Comparison of ENCODE assay signal across 17 cellular contexts in the genomic region with DNA sequence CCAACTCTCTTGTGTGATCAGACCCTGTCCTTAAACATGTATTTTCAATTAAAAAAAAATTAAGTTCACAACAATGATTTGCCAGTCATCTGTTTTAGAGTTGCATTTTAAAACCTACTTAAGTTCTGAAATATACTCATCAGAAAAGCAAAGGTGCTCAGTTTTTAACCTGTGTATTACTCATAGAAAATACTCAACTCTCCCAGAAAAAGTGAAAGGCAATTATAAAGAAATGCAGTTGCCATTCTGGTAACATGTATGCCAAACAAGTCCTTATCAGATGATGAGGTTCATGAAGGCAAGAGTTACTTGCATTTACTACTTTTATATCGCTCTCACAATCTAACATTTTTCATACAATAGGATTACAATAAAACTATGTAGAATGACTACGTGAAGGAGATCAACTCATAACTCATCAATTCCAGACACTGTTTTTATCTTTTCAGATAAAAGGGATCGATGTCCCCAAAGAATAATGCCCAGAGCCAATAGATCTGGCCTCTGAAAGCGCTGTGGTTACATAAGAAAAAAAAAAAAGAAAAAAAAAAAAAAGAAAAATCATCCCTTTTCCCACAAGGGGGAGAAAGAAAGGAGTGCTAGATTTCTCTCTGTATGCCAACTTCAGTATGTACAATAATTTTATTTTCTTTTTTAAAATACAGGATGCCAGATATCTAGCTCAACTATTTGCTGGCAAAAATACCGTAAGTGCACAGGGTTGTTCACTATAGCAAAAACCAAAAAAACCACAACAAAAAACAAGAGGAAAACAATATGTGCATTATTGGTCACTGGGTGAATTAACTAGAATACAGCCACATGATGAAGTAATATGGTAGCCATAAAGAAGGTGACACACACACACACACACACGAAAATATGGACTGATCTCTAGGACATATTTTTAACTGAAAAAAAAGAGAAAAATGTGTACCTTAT.
A peak's percentile ranks its signal among the peaks of the same experiment; 100 is the strongest.
DNase-seq lines count a peak whose midpoint lies in the region; FAIRE-seq and TF ChIP-seq lines count a peak whose summit lies in the region.
"Had no signal": no experiment of that assay in that cellular context is flagged by ENCODE, and none has a peak within 500 bp of the region (broad histone marks: within the 10 kb centered on the region; RNA-seq: fewer than 3 reads in every experiment).

No MANE protein-coding gene starts in this region.

- DNase-seq in D721Med (ENCODE audit: insufficient read length, low spot score), result no peak
- DNase-seq in cardiac fibroblast (ENCODE audit: low read depth in 2 of 2), result peak; percentile 5 to 23
- DNase-seq in mesenchymal stem cell, result peak; percentile 13
- DNase-seq in DMS 273 treated with DMSO at 0.1 percent for 48 hours (lab: John Stamatoyannopoulos, UW), result no peak
- no peak for DNase-seq in thyroid gland
- no peak for DNase-seq in NCI-H1930 (lab: John Stamatoyannopoulos, UW)
- no peak for DNase-seq in NCI-H2227 (lab: John Stamatoyannopoulos, UW; ENCODE audit: unreplicated experiment)
- DNase-seq: activated CD4-positive, CD25-positive, alpha-beta regulatory T cell treated with anti-CD3 and anti-CD28 coated beads, Interleukin-2, amount 50 U/mL, for 72 hours; activated T-cell treated with anti-CD3 and anti-CD28 coated beads, Interleukin-2, amount 50 U/mL, for 24 hours; DMS79; left lung; NCI-H1436; NCI-H82; pancreas; upper lobe of left lung had no signal

- H3K4me3 ChIP-seq in HEK293 (ENCODE audit: low read depth, low read length) (no peak overlapping the region), cardiac fibroblast (replicated peaks in 1 of 2; ENCODE audit: low read depth in 2 of 2, low read length in 2 of 2) (no peak overlapping the region), mesenchymal stem cell (ENCODE audit: insufficient read depth in 1 of 2, low read depth in 1 of 2, low read length in 2 of 2) (no peak overlapping the region), thyroid gland (replicated peaks in 1 of 3) (no peak overlapping the region)
- H3K4me3 ChIP-seq: left lung, pancreas, upper lobe of left lung had no signal

- H2AK5ac ChIP-seq in mesenchymal stem cell (ENCODE audit: low read length, severe bottlenecking), result no peak overlapping the region

- H3K4me2 ChIP-seq in mesenchymal stem cell (ENCODE audit: low read length, poor library complexity, severe bottlenecking), result no peak overlapping the region

- H4K8ac ChIP-seq in mesenchymal stem cell (ENCODE audit: low read length), result no peak overlapping the region

- POLR2A ChIA-PET in HEK293 (lab: Yijun Ruan, JAX), result no interaction called here

- no peak overlapping the region for H3K4ac ChIP-seq in mesenchymal stem cell (ENCODE audit: low read depth in 1 of 2, low read length in 2 of 2)

- H4K91ac ChIP-seq in mesenchymal stem cell (ENCODE audit: low read length), result no peak overlapping the region

- no peak overlapping the region for H3K18ac ChIP-seq in mesenchymal stem cell (ENCODE audit: low read depth in 1 of 2, low read length in 2 of 2)

- H3K14ac ChIP-seq in mesenchymal stem cell (ENCODE audit: low read length in 2 of 2), result no peak overlapping the region

- H2AFZ ChIP-seq in mesenchymal stem cell (ENCODE audit: low read depth, low read length), result no peak overlapping the region

- CTCF ChIA-PET in HEK293 (lab: Yijun Ruan, JAX), result interaction anchor here (0.7 kb wide), 2 partner anchors 101 to 498 kb away, joined by 3 to 4 read pairs; no protein-coding TSS in a partner anchor

- H3K36me3 ChIP-seq in HEK293 (ENCODE audit: control insufficient read depth in 2 of 2, insufficient read depth in 1 of 2, low read length in 2 of 2), result peaks cover 0 to 13% of the 10 kb centered on the region in 2 experiments; a peak in 2 of 3 replicates
- peaks cover 7 to 37% of the 10 kb centered on the region in 2 experiments for H3K36me3 ChIP-seq in mesenchymal stem cell (ENCODE audit: control insufficient read depth in 1 of 2, insufficient read depth in 2 of 2, low read depth in 1 of 2, low read length in 2 of 2)
- H3K36me3 ChIP-seq in thyroid gland, result no peaks in the 10 kb centered on the region
- H3K36me3 ChIP-seq: pancreas had no signal

- WGBS in mesenchymal stem cell, result 100% methylated on average over 3 of the region's 6 CpGs
- 92 to 95% methylated on average over 6 of the region's 6 CpGs for WGBS in thyroid gland, 2 donors

- H2BK5ac ChIP-seq in mesenchymal stem cell (ENCODE audit: low read depth, low read length, poor library complexity, severe bottlenecking), result no peak overlapping the region

- no peak overlapping the region for H3K27ac ChIP-seq in HEK293 (ENCODE audit: extremely low read depth, low read depth, low read length)
- H3K27ac ChIP-seq in mesenchymal stem cell (ENCODE audit: low read length, poor library complexity, severe bottlenecking), result no peak overlapping the region
- no peak overlapping the region for H3K27ac ChIP-seq in thyroid gland
- H3K27ac ChIP-seq: left lung, pancreas, upper lobe of left lung had no signal

- peaks cover 8% of the 10 kb centered on the region for H3K79me1 ChIP-seq in mesenchymal stem cell (replicated peaks; ENCODE audit: low read length, poor library complexity, severe bottlenecking)

- intact Hi-C loops in thyroid gland (cut with DNase I), result no loop called here

- no peak for TF ChIP-seq POLR2A in thyroid gland (IDR thresholded peaks at IDR 0.05)

- no peaks in the 10 kb centered on the region for H3K9me3 ChIP-seq in HEK293 (ENCODE audit: control insufficient read depth, insufficient read depth, low read depth, low read length)
- H3K9me3 ChIP-seq in mesenchymal stem cell (ENCODE audit: control insufficient read depth, low read length), result peaks cover 5% of the 10 kb centered on the region
- H3K9me3 ChIP-seq in thyroid gland, result no peaks in the 10 kb centered on the region
- H3K9me3 ChIP-seq: left lung, pancreas, upper lobe of left lung had no signal

- H3K27me3 ChIP-seq in mesenchymal stem cell (ENCODE audit: control insufficient read depth in 1 of 2, insufficient read depth in 1 of 2, low read length in 2 of 2) (no peaks in the 10 kb centered on the region), thyroid gland (no peaks in the 10 kb centered on the region)
- H3K27me3 ChIP-seq: left lung, pancreas, upper lobe of left lung had no signal

- H2BK12ac ChIP-seq in mesenchymal stem cell (ENCODE audit: low read length in 2 of 2), result no peak overlapping the region

- H3K4me1 ChIP-seq in HEK293 (ENCODE audit: control insufficient read depth, insufficient read depth, low read length) (no peaks in the 10 kb centered on the region), mesenchymal stem cell (ENCODE audit: control insufficient read depth, insufficient read depth, low read depth, low read length) (peaks cover 1% of the 10 kb centered on the region), thyroid gland (no peaks in the 10 kb centered on the region)
- H3K4me1 ChIP-seq: left lung, pancreas had no signal

- no peak overlapping the region for H3K9ac ChIP-seq in mesenchymal stem cell (ENCODE audit: low read length)

- H3K23ac ChIP-seq in mesenchymal stem cell (ENCODE audit: low read length in 2 of 2), result no peak overlapping the region

- TF ChIP-seq CTCF in D721Med (IDR thresholded peaks at IDR 0.05; ENCODE audit: insufficient read depth, missing control alignments), result no peak
- TF ChIP-seq CTCF in HEK293 (tag by site-specific recombination; IDR thresholded peaks at IDR 0.05), result no peak
- peak; percentile 19 for TF ChIP-seq CTCF in cardiac fibroblast (IDR thresholded peaks at IDR 0.05; ENCODE audit: low read depth, low read length)
- TF ChIP-seq CTCF in thyroid gland (IDR thresholded peaks at IDR 0.05), result no peak

- no peak overlapping the region for H2BK15ac ChIP-seq in mesenchymal stem cell (ENCODE audit: low read depth, poor library complexity, severe bottlenecking)

- no peak overlapping the region for H2BK120ac ChIP-seq in mesenchymal stem cell (ENCODE audit: low read depth, low read length)

- peak; percentile 11 for FAIRE-seq in D721Med (lab: Jason Lieb, UNC)
- FAIRE-seq: bronchial epithelial cell, pancreas had no signal

TF ChIP-seq in HEK293, 187 proteins besides CTCF, POLR2A, EP300 and RAD21:
- TF ChIP-seq ZNF621 (tag by site-specific recombination; IDR thresholded peaks at IDR 0.05) (no peak), PRDM1 (tag by site-specific recombination; IDR thresholded peaks at IDR 0.05) (0 out of 2 replicates have a peak, but pooled peaks have one; percentile 10)

Comparison
In these comparisons a context has a peak if more than half of its experiments do, and no peak if none do; other contexts are left out.
1. DNase-seq: peak in cardiac fibroblast (2 of 2) and mesenchymal stem cell (single experiment); none in D721Med (single experiment), DMS 273 treated with DMSO at 0.1 percent for 48 hours (single experiment), thyroid gland (0 of 2), NCI-H1930 (0 of 2) and NCI-H2227 (single experiment).